Comparison of ENCODE assay signal across 8 cellular contexts in genomic region chrX:47146121-47146935, GRCh38. TPM values are rescaled to one million over a fixed set of nuclear protein-coding genes. Genes with fewer than 3 reads are reported as not detected.
DNase-seq lines count a peak whose midpoint lies in the region; ATAC-seq lines count a peak whose summit lies in the region.

No MANE protein-coding gene starts in this region.

- H3K36me3 Mint-ChIP-seq in activated naive CD4-positive, alpha-beta T cell treated with anti-CD3 and anti-CD28 coated beads for 36 hours (ENCODE audit: low read depth): peaks cover 27% of the 10 kb centered on the region
- H3K36me3 Mint-ChIP-seq in activated CD4-positive, alpha-beta memory T cell treated with anti-CD3 and anti-CD28 coated beads, Interleukin-2, amount 10 ng/mL, durations not matched to agents 7 days and 5 days (ENCODE audit: low read depth): peaks cover 47% of the 10 kb centered on the region
- H3K36me3 Mint-ChIP-seq in immature natural killer cell: no peaks in the 10 kb centered on the region

- peaks cover 0 to 8% (median 0%) of the 10 kb centered on the region in 5 donors for H3K9me3 ChIP-seq in subcutaneous abdominal adipose tissue (ENCODE audit: control insufficient read depth in 5 of 5, low read length in 5 of 5)

- H3K27ac Mint-ChIP-seq in activated naive CD4-positive, alpha-beta T cell treated with anti-CD3 and anti-CD28 coated beads for 36 hours: peak overlapping the region; percentile 99
- H3K27ac Mint-ChIP-seq in activated CD4-positive, alpha-beta memory T cell treated with anti-CD3 and anti-CD28 coated beads, Interleukin-2, amount 10 ng/mL, durations not matched to agents 7 days and 5 days: peak overlapping the region; percentile 99
- peak overlapping the region; percentile 61 to 98 (median 96) for H3K27ac Mint-ChIP-seq in immature natural killer cell

- POLR2A ChIA-PET in activated CD4-positive, alpha-beta memory T cell treated with anti-CD3 and anti-CD28 coated beads, Interleukin-2, amount 10 ng/mL, durations not matched to agents 7 days and 5 days (lab: Charles Lee): interaction anchor here (1.0 kb wide), 1 partner anchor 17 kb away, joined by 3 read pairs; no protein-coding TSS in a partner anchor

- DNase-seq in activated naive CD4-positive, alpha-beta T cell treated with anti-CD3 and anti-CD28 coated beads for 36 hours: no peak
- no peak for DNase-seq in activated naive CD4-positive, alpha-beta T cell treated with anti-CD3 and anti-CD28 coated beads, Interleukin-2, amount 50 U/mL, for 16 hours
- no peak for DNase-seq in activated CD4-positive, alpha-beta memory T cell treated with anti-CD3 and anti-CD28 coated beads, Interleukin-2, amount 10 ng/mL, durations not matched to agents 7 days and 5 days
- no peak for DNase-seq in immature natural killer cell
- DNase-seq in stimulated activated CD4-positive, alpha-beta T cell treated with anti-CD3 and anti-CD28 coated beads, Interleukin-2, amount 100 ng/mL, for 24 hours: no peak
- DNase-seq in stimulated activated naive CD4-positive, alpha-beta T cell (lab: John Stamatoyannopoulos, UW): no peak

- peaks cover 0 to 12% (median 8%) of the 10 kb centered on the region in 5 donors for H3K27me3 ChIP-seq in subcutaneous abdominal adipose tissue (ENCODE audit: control insufficient read depth in 5 of 5, insufficient read depth in 4 of 5, low read length in 5 of 5)

- no peak for ATAC-seq in HG03095 (IDR thresholded peaks at IDR 0.05; ENCODE audit: unreplicated experiment)

- peak overlapping the region; percentile 97 for H3K4me3 Mint-ChIP-seq in activated naive CD4-positive, alpha-beta T cell treated with anti-CD3 and anti-CD28 coated beads for 36 hours
- H3K4me3 Mint-ChIP-seq in activated CD4-positive, alpha-beta memory T cell treated with anti-CD3 and anti-CD28 coated beads, Interleukin-2, amount 10 ng/mL, durations not matched to agents 7 days and 5 days: peak overlapping the region; percentile 97
- H3K4me3 Mint-ChIP-seq in immature natural killer cell: peak overlapping the region; percentile 95 to 97 (median 97)

- peaks cover 40% of the 10 kb centered on the region for H3K4me1 Mint-ChIP-seq in activated naive CD4-positive, alpha-beta T cell treated with anti-CD3 and anti-CD28 coated beads for 36 hours (ENCODE audit: low read depth)
- peaks cover 41% of the 10 kb centered on the region for H3K4me1 Mint-ChIP-seq in activated CD4-positive, alpha-beta memory T cell treated with anti-CD3 and anti-CD28 coated beads, Interleukin-2, amount 10 ng/mL, durations not matched to agents 7 days and 5 days
- peaks cover 36 to 38% of the 10 kb centered on the region in 2 donors for H3K4me1 Mint-ChIP-seq in immature natural killer cell

- H3K27ac ChIP-seq in subcutaneous abdominal adipose tissue (ENCODE audit: low read depth, low read length): peak overlapping the region; percentile 84

- peak overlapping the region in 4 of 5 donors; percentile 57 to 82 (median 76) for H3K9ac ChIP-seq in subcutaneous abdominal adipose tissue (ENCODE audit: low read length in 5 of 5)

- peaks cover 2 to 9% (median 6%) of the 10 kb centered on the region in 5 donors for H3K36me3 ChIP-seq in subcutaneous abdominal adipose tissue (ENCODE audit: control insufficient read depth in 5 of 5, insufficient read depth in 5 of 5, low read length in 5 of 5)

- H3K27me3 Mint-ChIP-seq in activated naive CD4-positive, alpha-beta T cell treated with anti-CD3 and anti-CD28 coated beads for 36 hours (ENCODE audit: low read depth): no peaks in the 10 kb centered on the region
- H3K27me3 Mint-ChIP-seq in activated CD4-positive, alpha-beta memory T cell treated with anti-CD3 and anti-CD28 coated beads, Interleukin-2, amount 10 ng/mL, durations not matched to agents 7 days and 5 days: no peaks in the 10 kb centered on the region
- H3K27me3 Mint-ChIP-seq in immature natural killer cell (ENCODE audit: low read depth in 3 of 3): peaks cover 10 to 16% (median 15%) of the 10 kb centered on the region in 3 donors

- H3K9me3 Mint-ChIP-seq in activated naive CD4-positive, alpha-beta T cell treated with anti-CD3 and anti-CD28 coated beads for 36 hours: no peaks in the 10 kb centered on the region
- peaks cover 3% of the 10 kb centered on the region for H3K9me3 Mint-ChIP-seq in activated CD4-positive, alpha-beta memory T cell treated with anti-CD3 and anti-CD28 coated beads, Interleukin-2, amount 10 ng/mL, durations not matched to agents 7 days and 5 days
- peaks cover 0 to 1% (median 0%) of the 10 kb centered on the region in 6 donors for H3K9me3 Mint-ChIP-seq in immature natural killer cell

- H3K4me1 ChIP-seq in subcutaneous abdominal adipose tissue (ENCODE audit: control insufficient read depth in 5 of 5, insufficient read depth in 5 of 5, low read length in 5 of 5): peaks cover 0 to 37% (median 35%) of the 10 kb centered on the region in 5 donors

- CTCF ChIA-PET in activated naive CD4-positive, alpha-beta T cell treated with anti-CD3 and anti-CD28 coated beads for 36 hours (lab: Charles Lee): no interaction called here
- CTCF ChIA-PET in activated CD4-positive, alpha-beta memory T cell treated with anti-CD3 and anti-CD28 coated beads, Interleukin-2, amount 10 ng/mL, durations not matched to agents 7 days and 5 days (lab: Charles Lee): no interaction called here

- peak overlapping the region; percentile 72 to 83 (median 75) for H3K4me3 ChIP-seq in subcutaneous abdominal adipose tissue (ENCODE audit: low read depth in 1 of 5, low read length in 5 of 5)

- intact Hi-C loops in activated naive CD4-positive, alpha-beta T cell treated with anti-CD3 and anti-CD28 coated beads for 36 hours (cut with micrococcal nuclease): loop anchor here (5.0 kb wide), 1 partner anchor 236 kb away; no protein-coding TSS in a partner anchor

RNA-seq across cellular contexts. Expression of gene RBM10, which starts 1.3 kb away (rescaled TPM):
- 10 to 100 TPM; 65.4 to 65.5 TPM for total RNA-seq in activated naive CD4-positive, alpha-beta T cell treated with anti-CD3 and anti-CD28 coated beads for 36 hours
- total RNA-seq in activated CD4-positive, alpha-beta memory T cell treated with anti-CD3 and anti-CD28 coated beads, Interleukin-2, amount 10 ng/mL, durations not matched to agents 7 days and 5 days: 10 to 100 TPM; 55.3 to 57.0 TPM
- 10 to 100 TPM; 15.1 to 34.1 (median 18.0) TPM for polyA plus RNA-seq in immature natural killer cell

RNA-seq across cellular contexts. Expression of gene NDUFB11, which starts 1.8 kb away (rescaled TPM):
- 10 to 100 TPM; 85.8 to 87.2 TPM for total RNA-seq in activated naive CD4-positive, alpha-beta T cell treated with anti-CD3 and anti-CD28 coated beads for 36 hours
- 10 to 100 TPM; 89.0 to 89.8 TPM for total RNA-seq in activated CD4-positive, alpha-beta memory T cell treated with anti-CD3 and anti-CD28 coated beads, Interleukin-2, amount 10 ng/mL, durations not matched to agents 7 days and 5 days
- polyA plus RNA-seq in immature natural killer cell: 100 to 1,000 TPM; 124 to 208 (median 151) TPM

RNA-seq across cellular contexts. Expression of gene UBA1, which starts 47.3 kb away (rescaled TPM):
- 100 to 1,000 TPM; 246 to 251 TPM for total RNA-seq in activated naive CD4-positive, alpha-beta T cell treated with anti-CD3 and anti-CD28 coated beads for 36 hours
- 100 to 1,000 TPM; 180 to 187 TPM for total RNA-seq in activated CD4-positive, alpha-beta memory T cell treated with anti-CD3 and anti-CD28 coated beads, Interleukin-2, amount 10 ng/mL, durations not matched to agents 7 days and 5 days
- 100 to 1,000 TPM; 146 to 205 (median 167) TPM for polyA plus RNA-seq in immature natural killer cell
